ENCODE assay signal across 21 cellular contexts in the genomic region with DNA sequence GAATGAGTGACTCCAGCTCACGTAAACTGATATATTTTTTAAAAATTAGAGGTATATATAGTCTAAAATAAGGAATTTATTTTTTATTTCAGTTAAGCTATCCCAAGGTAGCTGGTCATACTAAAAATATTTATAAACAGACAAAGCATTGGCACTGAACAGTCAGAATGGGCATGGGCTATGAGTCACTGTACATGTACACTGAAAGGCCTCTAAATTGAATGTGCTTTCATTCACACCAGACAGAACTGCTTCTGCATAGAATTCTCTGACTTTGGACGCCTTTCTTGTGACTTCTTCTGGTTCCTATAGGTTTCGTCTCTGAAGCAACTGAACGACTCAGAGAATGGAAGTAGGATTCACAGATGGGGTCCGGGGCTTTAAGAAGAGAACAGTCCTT.
DNase-seq lines count a peak whose midpoint lies in the region; ATAC-seq and TF ChIP-seq lines count a peak whose summit lies in the region.
"Had no signal": no experiment of that assay in that cellular context is flagged by ENCODE, and none has a peak within 500 bp of the region (broad histone marks: within the 10 kb centered on the region; RNA-seq: fewer than 3 reads in every experiment).

No MANE protein-coding gene starts in this region.

- H3K4me3 ChIP-seq in fibroblast of the aortic adventitia (ENCODE audit: low read depth, low read length): no peak overlapping the region
- no peak overlapping the region for H3K4me3 ChIP-seq in colonic mucosa
- H3K4me3 ChIP-seq: spleen, vagina had no signal

- CTCF ChIA-PET in HEK293T (lab: Yijun Ruan, JAX): no interaction called here

- no peaks in the 10 kb centered on the region for H3K36me3 ChIP-seq in colonic mucosa
- H3K36me3 ChIP-seq: spleen, vagina had no signal

- peaks cover 38% of the 10 kb centered on the region for H3K4me1 Mint-ChIP-seq in HFFc6 (ENCODE audit: low read depth)
- H3K4me1 Mint-ChIP-seq: activated CD4-positive, alpha-beta T cell treated with anti-CD3 and anti-CD28 coated beads, Interleukin-2, amount 10 ng/mL, durations not matched to agents 24 days and 14 days; activated naive CD8-positive, alpha-beta T cell treated with anti-CD3 and anti-CD28 coated beads for 36 hours; central memory CD8-positive, alpha-beta T cell had no signal

- H3K9me3 ChIP-seq in colonic mucosa: no peaks in the 10 kb centered on the region
- H3K9me3 ChIP-seq: spleen, vagina had no signal

- no peaks in the 10 kb centered on the region for H3K27me3 ChIP-seq in colonic mucosa
- H3K27me3 ChIP-seq: spleen, vagina had no signal

- TF ChIP-seq CTCF in HFFc6 (IDR thresholded peaks at IDR 0.05) (no peak), fibroblast of the aortic adventitia (IDR thresholded peaks at IDR 0.05; ENCODE audit: insufficient read depth, low read length) (no peak), colonic mucosa (IDR thresholded peaks at IDR 0.05) (no peak)

- H3K9ac ChIP-seq in colonic mucosa (ENCODE audit: low read depth in 2 of 2, low read length in 2 of 2): no peak overlapping the region

- H3K4me3 Mint-ChIP-seq in HFFc6: no peak overlapping the region
- H3K4me3 Mint-ChIP-seq: activated CD4-positive, alpha-beta T cell treated with anti-CD3 and anti-CD28 coated beads, Interleukin-2, amount 10 ng/mL, durations not matched to agents 24 days and 14 days; activated naive CD8-positive, alpha-beta T cell treated with anti-CD3 and anti-CD28 coated beads for 36 hours; CD4-positive, alpha-beta T cell; central memory CD8-positive, alpha-beta T cell; T-helper 2 cell treated with Interferon-gamma antibody and Interleukin-4, amounts not matched to agents 5 μg/mL and 100 μg/mL, for 36 hours had no signal

- H3K36me3 Mint-ChIP-seq in HFFc6 (ENCODE audit: low read depth): no peaks in the 10 kb centered on the region
- H3K36me3 Mint-ChIP-seq: activated naive CD8-positive, alpha-beta T cell treated with anti-CD3 and anti-CD28 coated beads for 36 hours had no signal

- ATAC-seq in SK-N-SH treated with all-trans-retinoic acid at 6 μM for 48 hours (peak; percentile 92), HG02588 (IDR thresholded peaks at IDR 0.05; ENCODE audit: unreplicated experiment) (no peak)
- ATAC-seq: stimulated activated naive CD8-positive, alpha-beta T cell treated with anti-CD3 and anti-CD28 coated beads, Interleukin-15, Interleukin-2, amounts not matched to agents 100 U/mL and 50 U/mL, for 24 hours had no signal

- H3K27ac Mint-ChIP-seq in HFFc6: no peak overlapping the region
- H3K27ac Mint-ChIP-seq: activated CD4-positive, alpha-beta T cell treated with anti-CD3 and anti-CD28 coated beads, Interleukin-2, amount 10 ng/mL, durations not matched to agents 24 days and 14 days; activated naive CD8-positive, alpha-beta T cell treated with anti-CD3 and anti-CD28 coated beads for 36 hours; CD4-positive, alpha-beta T cell; T-helper 2 cell treated with Interferon-gamma antibody and Interleukin-4, amounts not matched to agents 5 μg/mL and 100 μg/mL, for 36 hours had no signal

- H3K4me1 ChIP-seq in colonic mucosa: no peaks in the 10 kb centered on the region
- H3K4me1 ChIP-seq: vagina had no signal

- no peaks in the 10 kb centered on the region for H3K9me3 Mint-ChIP-seq in HFFc6
- H3K9me3 Mint-ChIP-seq: activated CD4-positive, alpha-beta T cell treated with anti-CD3 and anti-CD28 coated beads, Interleukin-2, amount 10 ng/mL, durations not matched to agents 24 days and 14 days; activated naive CD8-positive, alpha-beta T cell treated with anti-CD3 and anti-CD28 coated beads for 36 hours; CD4-positive, alpha-beta T cell; central memory CD8-positive, alpha-beta T cell; T-helper 2 cell treated with Interferon-gamma antibody and Interleukin-4, amounts not matched to agents 5 μg/mL and 100 μg/mL, for 36 hours had no signal

- no peak overlapping the region for H3K27ac ChIP-seq in colonic mucosa
- H3K27ac ChIP-seq: spleen, vagina had no signal

- intact Hi-C loops in colonic mucosa (cut with DNase I): no loop called here

- DNase-seq in HFFc6 (peak; percentile 35), fibroblast of the aortic adventitia (ENCODE audit: low read depth) (peak; percentile 49), HK-2 (ENCODE audit: unreplicated experiment) (no peak), HEK293T (ENCODE audit: extremely low spot score) (no peak), colonic mucosa (no peak)
- DNase-seq: activated CD4-positive, alpha-beta T cell treated with anti-CD3 and anti-CD28 coated beads, Interleukin-2, amount 10 ng/mL, durations not matched to agents 24 days and 14 days; activated naive CD8-positive, alpha-beta T cell treated with anti-CD3 and anti-CD28 coated beads for 36 hours; activated T-cell treated with anti-CD3 and anti-CD28 coated beads for 4 hours; CD4-positive, alpha-beta T cell; kidney; MM.1S; NCI-H2081; NCI-H82; RPMI8226; spleen; stimulated activated naive CD8-positive, alpha-beta T cell treated with anti-CD3 and anti-CD28 coated beads, Interleukin-15, Interleukin-2, amounts not matched to agents 100 U/mL and 50 U/mL, for 24 hours had no signal

- H3K27me3 Mint-ChIP-seq in HFFc6 (ENCODE audit: insufficient read depth): no peaks in the 10 kb centered on the region
- H3K27me3 Mint-ChIP-seq: activated CD4-positive, alpha-beta T cell treated with anti-CD3 and anti-CD28 coated beads, Interleukin-2, amount 10 ng/mL, durations not matched to agents 24 days and 14 days; CD4-positive, alpha-beta T cell; central memory CD8-positive, alpha-beta T cell had no signal

- POLR2A ChIA-PET in HEK293T (lab: Yijun Ruan, JAX): no interaction called here

TF ChIP-seq in SK-N-SH treated with all-trans-retinoic acid at 6 μM for 48 hours, 23 proteins besides CTCF, POLR2A, EP300 and RAD21 (continues in another document):
- TF ChIP-seq ARNTL (CRISPR knock-in tag; IDR thresholded peaks at IDR 0.05; ENCODE audit: borderline replicate concordance, low read depth): no peak
- TF ChIP-seq OSR1 (CRISPR knock-in tag; IDR thresholded peaks at IDR 0.05): no peak
- no peak for TF ChIP-seq ZC3H10 (CRISPR knock-in tag; IDR thresholded peaks at IDR 0.05)
- no peak for TF ChIP-seq TOX (CRISPR knock-in tag; IDR thresholded peaks at IDR 0.05; ENCODE audit: borderline replicate concordance)
- TF ChIP-seq ZFP3 (CRISPR knock-in tag; IDR thresholded peaks at IDR 0.05): no peak
- TF ChIP-seq, protein P1, sequence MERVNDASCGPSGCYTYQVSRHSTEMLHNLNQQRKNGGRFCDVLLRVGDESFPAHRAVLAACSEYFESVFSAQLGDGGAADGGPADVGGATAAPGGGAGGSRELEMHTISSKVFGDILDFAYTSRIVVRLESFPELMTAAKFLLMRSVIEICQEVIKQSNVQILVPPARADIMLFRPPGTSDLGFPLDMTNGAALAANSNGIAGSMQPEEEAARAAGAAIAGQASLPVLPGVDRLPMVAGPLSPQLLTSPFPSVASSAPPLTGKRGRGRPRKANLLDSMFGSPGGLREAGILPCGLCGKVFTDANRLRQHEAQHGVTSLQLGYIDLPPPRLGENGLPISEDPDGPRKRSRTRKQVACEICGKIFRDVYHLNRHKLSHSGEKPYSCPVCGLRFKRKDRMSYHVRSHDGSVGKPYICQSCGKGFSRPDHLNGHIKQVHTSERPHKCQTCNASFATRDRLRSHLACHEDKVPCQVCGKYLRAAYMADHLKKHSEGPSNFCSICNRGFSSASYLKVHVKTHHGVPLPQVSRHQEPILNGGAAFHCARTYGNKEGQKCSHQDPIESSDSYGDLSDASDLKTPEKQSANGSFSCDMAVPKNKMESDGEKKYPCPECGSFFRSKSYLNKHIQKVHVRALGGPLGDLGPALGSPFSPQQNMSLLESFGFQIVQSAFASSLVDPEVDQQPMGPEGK (CRISPR knock-in tag; IDR thresholded peaks at IDR 0.05; ENCODE audit: borderline replicate concordance): no peak

TF ChIP-seq in HEK293T, 16 proteins besides CTCF, POLR2A, EP300 and RAD21:
- TF ChIP-seq, protein P2, sequence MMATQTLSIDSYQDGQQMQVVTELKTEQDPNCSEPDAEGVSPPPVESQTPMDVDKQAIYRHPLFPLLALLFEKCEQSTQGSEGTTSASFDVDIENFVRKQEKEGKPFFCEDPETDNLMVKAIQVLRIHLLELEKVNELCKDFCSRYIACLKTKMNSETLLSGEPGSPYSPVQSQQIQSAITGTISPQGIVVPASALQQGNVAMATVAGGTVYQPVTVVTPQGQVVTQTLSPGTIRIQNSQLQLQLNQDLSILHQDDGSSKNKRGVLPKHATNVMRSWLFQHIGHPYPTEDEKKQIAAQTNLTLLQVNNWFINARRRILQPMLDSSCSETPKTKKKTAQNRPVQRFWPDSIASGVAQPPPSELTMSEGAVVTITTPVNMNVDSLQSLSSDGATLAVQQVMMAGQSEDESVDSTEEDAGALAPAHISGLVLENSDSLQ (IDR thresholded peaks at IDR 0.05): no peak
- TF ChIP-seq L3MBTL2 (conservative IDR thresholded peaks at IDR 0.05): no peak

Comparison
In these comparisons a context has a peak if more than half of its experiments do, and no peak if none do; other contexts are left out.
1. DNase-seq: peak in HFFc6 (single experiment) and fibroblast of the aortic adventitia (single experiment); none in HK-2 (single experiment), HEK293T (single experiment) and colonic mucosa (single experiment).